25 cellular contexts compared by ENCODE assay signal in genomic region chr6:14625173-14625895, GRCh38.
"Had no signal": no experiment of that assay in that cellular context is flagged by ENCODE, and none has a peak within 500 bp of the region (broad histone marks: within the 10 kb centered on the region; RNA-seq: fewer than 3 reads in every experiment).

No MANE protein-coding gene starts in this region.

- DNase-seq: activated CD4-positive, alpha-beta T cell treated with anti-CD3 and anti-CD28 coated beads, Interleukin-2, amount 50 U/mL, for 1 hour; activated CD8-positive, alpha-beta memory T cell treated with anti-CD3 and anti-CD28 coated beads, Interleukin-2, amount 50 U/mL, for 4 hours; activated effector memory CD4-positive, alpha-beta T cell treated with Interleukin-2 at 50 U/mL for 16 hours; activated naive CD4-positive, alpha-beta T cell treated with anti-CD3 and anti-CD28 coated beads, Interleukin-2, amount 10 ng/mL, durations not matched to agents 7 days and 5 days; activated T-cell treated with anti-CD3 and anti-CD28 coated beads, Interleukin-2, amount 50 U/mL, for 4 hours; adrenal gland; central memory CD4-positive, alpha-beta T cell; dermis blood vessel endothelial cell; effector CD8-positive, alpha-beta T cell; foreskin keratinocyte; immature natural killer cell; kidney glomerular epithelial cell; left lung; pancreas; psoas muscle; spleen; stimulated activated CD4-positive, alpha-beta T cell treated with anti-CD3 and anti-CD28 coated beads, Interleukin-4, amount 100 ng/mL, for 1 hour; T-helper 17 cell; transverse colon had no signal

- FAIRE-seq: pancreas, urothelium cell line had no signal

- H3K4me1 ChIP-seq: adrenal gland, ascending aorta, foreskin keratinocyte, psoas muscle had no signal

- H3K9me3 ChIP-seq: adrenal gland, ascending aorta, left lung, pancreas, psoas muscle, right atrium auricular region, transverse colon had no signal

- H3K4me3 Mint-ChIP-seq: activated naive CD4-positive, alpha-beta T cell treated with anti-CD3 and anti-CD28 coated beads, Interleukin-2, amount 10 ng/mL, durations not matched to agents 7 days and 5 days; activated T-cell treated with anti-CD3 and anti-CD28 coated beads, Interleukin-2, amount 50 U/mL, for 4 hours; immature natural killer cell; mesothelial cell of epicardium; natural killer cell treated with Interleukin-12 subunit alpha and Interleukin-12 subunit beta and Interleukin-15 and Interleukin-18, amount 100 ng/mL, for 72 hours; T-helper 17 cell had no signal

- ATAC-seq: activated T-cell treated with anti-CD3 and anti-CD28 coated beads, Interleukin-2, amount 50 U/mL, for 4 hours; foreskin keratinocyte; left lung; natural killer cell treated with Interleukin-12 subunit alpha and Interleukin-12 subunit beta and Interleukin-15 and Interleukin-18, amount 100 ng/mL, for 72 hours; pancreas; psoas muscle; T-helper 17 cell had no signal

- H3K4me1 Mint-ChIP-seq: immature natural killer cell had no signal

- H3K27ac ChIP-seq: adrenal gland, ascending aorta, foreskin keratinocyte, left lung, pancreas, psoas muscle, right atrium auricular region, spleen, transverse colon had no signal

- H3K36me3 ChIP-seq: adrenal gland, ascending aorta, left lung, pancreas, right atrium auricular region, spleen, transverse colon had no signal

- H3K4me3 ChIP-seq: adrenal gland, ascending aorta, left lung, lung, pancreas, psoas muscle, right atrium auricular region, spleen, transverse colon had no signal

- H3K27ac Mint-ChIP-seq: activated naive CD4-positive, alpha-beta T cell treated with anti-CD3 and anti-CD28 coated beads, Interleukin-2, amount 10 ng/mL, durations not matched to agents 7 days and 5 days; mesothelial cell of epicardium; T-helper 17 cell had no signal

- H3K27me3 ChIP-seq: adrenal gland, ascending aorta, foreskin keratinocyte, left lung, pancreas, right atrium auricular region, spleen, transverse colon had no signal

- H3K36me3 Mint-ChIP-seq: activated naive CD4-positive, alpha-beta T cell treated with anti-CD3 and anti-CD28 coated beads, Interleukin-2, amount 10 ng/mL, durations not matched to agents 7 days and 5 days; mesothelial cell of epicardium; natural killer cell treated with Interleukin-12 subunit alpha and Interleukin-12 subunit beta and Interleukin-15 and Interleukin-18, amount 100 ng/mL, for 72 hours had no signal

- H3K9me3 Mint-ChIP-seq: activated T-cell treated with anti-CD3 and anti-CD28 coated beads, Interleukin-2, amount 50 U/mL, for 4 hours; immature natural killer cell; natural killer cell treated with Interleukin-12 subunit alpha and Interleukin-12 subunit beta and Interleukin-15 and Interleukin-18, amount 100 ng/mL, for 72 hours had no signal
